Comparison of ENCODE assay signal across 25 cellular contexts in genomic region chr11:22331771-22332170, GRCh38. TPM values are rescaled to one million over a fixed set of nuclear protein-coding genes. Genes with fewer than 3 reads are reported as not detected.
DNase-seq lines count a peak whose midpoint lies in the region; ATAC-seq and TF ChIP-seq lines count a peak whose summit lies in the region.
"Had no signal": no experiment of that assay in that cellular context is flagged by ENCODE, and none has a peak within 500 bp of the region (broad histone marks: within the 10 kb centered on the region; RNA-seq: fewer than 3 reads in every experiment).

No MANE protein-coding gene starts in this region.

- H3K27me3 ChIP-seq in RWPE2 (ENCODE audit: insufficient read depth, poor library complexity, severe bottlenecking) (no peaks in the 10 kb centered on the region), neural cell (ENCODE audit: insufficient read depth, low read depth, low read length) (peaks cover 15% of the 10 kb centered on the region), suprapubic skin (peaks cover 10% of the 10 kb centered on the region)
- H3K27me3 ChIP-seq: testis had no signal

- 75% methylated on average over 4 of the region's 4 CpGs for WGBS in suprapubic skin

- TF ChIP-seq CTCF in LNCaP clone FGC (IDR thresholded peaks at IDR 0.05; ENCODE audit: control insufficient read depth, extremely low read depth, insufficient read depth) (peak; percentile 27), RWPE2 (IDR thresholded peaks at IDR 0.05; ENCODE audit: poor library complexity, severe bottlenecking) (peak; percentile 53), neural cell (IDR thresholded peaks at IDR 0.05; ENCODE audit: poor library complexity, severe bottlenecking) (peak; percentile 24), suprapubic skin (IDR thresholded peaks at IDR 0.05) (no peak)

- H3F3A ChIP-seq in neural cell (ENCODE audit: insufficient read depth, low read length, poor library complexity, severe bottlenecking), result no peaks in the 10 kb centered on the region

- no peak overlapping the region for H2AFZ ChIP-seq in neural cell (ENCODE audit: low read depth, low read length)
- H2AFZ ChIP-seq: GM23338 had no signal

- H3K4me3 ChIP-seq in LNCaP clone FGC (ENCODE audit: low read depth, low read length), result no peak overlapping the region
- H3K4me3 ChIP-seq in RWPE2 (ENCODE audit: severe bottlenecking), result no peak overlapping the region
- no peak overlapping the region for H3K4me3 ChIP-seq in neural cell (ENCODE audit: low read length)
- H3K4me3 ChIP-seq in suprapubic skin, result no peak overlapping the region
- H3K4me3 ChIP-seq: esophagus muscularis mucosa, GM23338, lung, testis had no signal

- H3K36me3 ChIP-seq in RWPE2 (ENCODE audit: low read depth) (no peaks in the 10 kb centered on the region), neural cell (ENCODE audit: insufficient read depth, low read length) (no peaks in the 10 kb centered on the region), suprapubic skin (no peaks in the 10 kb centered on the region)
- H3K36me3 ChIP-seq: esophagus muscularis mucosa had no signal

- H3K4me2 ChIP-seq in neural cell (ENCODE audit: low read length), result no peak overlapping the region
- H3K4me2 ChIP-seq: GM23338 had no signal

- ATAC-seq in RWPE2 (ENCODE audit: low read depth), result no peak
- ATAC-seq: GM23338 had no signal

- TF ChIP-seq RAD21 in neural cell (conservative IDR thresholded peaks at IDR 0.05), result no peak

- no peak for TF ChIP-seq POLR2A in suprapubic skin (IDR thresholded peaks at IDR 0.05)

- H3K9me2 ChIP-seq in neural cell (ENCODE audit: insufficient read depth, low read length), result no peaks in the 10 kb centered on the region

- no peak overlapping the region for H3K9ac ChIP-seq in neural cell (ENCODE audit: low read length)

- H3K79me2 ChIP-seq in neural cell (replicated peaks; ENCODE audit: insufficient read depth, low read length), result no peaks in the 10 kb centered on the region

- no peaks in the 10 kb centered on the region for H3K4me1 ChIP-seq in RWPE2 (ENCODE audit: insufficient read depth, poor library complexity, severe bottlenecking)
- H3K4me1 ChIP-seq in suprapubic skin, result no peaks in the 10 kb centered on the region
- H3K4me1 ChIP-seq: esophagus muscularis mucosa, testis had no signal

- no peak for TF ChIP-seq EP300 in neural cell (conservative IDR thresholded peaks at IDR 0.05; ENCODE audit: poor library complexity, severe bottlenecking)
- TF ChIP-seq EP300 in suprapubic skin (IDR thresholded peaks at IDR 0.05), result no peak

- peak; percentile 11 for DNase-seq in DMS53 (lab: John Stamatoyannopoulos, UW)
- no peak for DNase-seq in DMS53 treated with DMSO at 0.1 percent for 48 hours (lab: John Stamatoyannopoulos, UW; ENCODE audit: unreplicated experiment)
- DNase-seq in LNCaP clone FGC (ENCODE audit: low read depth), result no peak
- no peak for DNase-seq in RWPE2 (ENCODE audit: low spot score)
- DNase-seq in CD1c-positive myeloid dendritic cell (ENCODE audit: extremely low spot score), result no peak
- no peak for DNase-seq in suprapubic skin (ENCODE audit: low spot score in 2 of 2)
- no peak for DNase-seq in activated CD4-positive, alpha-beta T cell treated with anti-CD3 and anti-CD28 coated beads, Interleukin-2, amount 50 U/mL, for 4 hours
- DNase-seq: 8988T; activated CD4-positive, alpha-beta memory T cell treated with anti-CD3 and anti-CD28 coated beads for 36 hours; activated CD4-positive, CD25-positive, alpha-beta regulatory T cell; activated effector memory CD4-positive, alpha-beta T cell treated with anti-CD3 and anti-CD28 coated beads, Interleukin-2, amount 50 U/mL, for 16 hours; effector memory CD4-positive, alpha-beta T cell; IMR-90; kidney; NCI-H187 treated with DMSO at 0.1 percent for 48 hours; NCI-H345; NK-92 treated with Interleukin-12 subunit alpha and Interleukin-12 subunit beta, amount 100 ng/mL, for 24 hours; T1000; testis had no signal

- H3K27ac ChIP-seq in RWPE2 (ENCODE audit: poor library complexity, severe bottlenecking), result no peak overlapping the region
- no peak overlapping the region for H3K27ac ChIP-seq in neural cell (ENCODE audit: low read length)
- no peak overlapping the region for H3K27ac ChIP-seq in suprapubic skin
- H3K27ac ChIP-seq: esophagus muscularis mucosa, testis had no signal

- H3K9me3 ChIP-seq in RWPE2 (ENCODE audit: severe bottlenecking), result no peaks in the 10 kb centered on the region
- H3K9me3 ChIP-seq in neural cell (ENCODE audit: low read length), result no peaks in the 10 kb centered on the region
- no peaks in the 10 kb centered on the region for H3K9me3 ChIP-seq in suprapubic skin
- H3K9me3 ChIP-seq: esophagus muscularis mucosa, testis had no signal

- no peaks in the 10 kb centered on the region for H4K20me1 ChIP-seq in neural cell (ENCODE audit: insufficient read depth)

TF ChIP-seq in neural cell, 6 proteins besides CTCF, POLR2A, EP300 and RAD21:
- TF ChIP-seq MXI1 (conservative IDR thresholded peaks at IDR 0.05; ENCODE audit: poor library complexity, severe bottlenecking) (no peak), POLR2AphosphoS5 (IDR thresholded peaks at IDR 0.05) (no peak), TAF1 (IDR thresholded peaks at IDR 0.05; ENCODE audit: low read depth) (no peak), EZH2 (IDR thresholded peaks at IDR 0.05; ENCODE audit: borderline replicate concordance, insufficient read depth, low read length, poor library complexity, severe bottlenecking) (no peak), SMC3 (conservative IDR thresholded peaks at IDR 0.05; ENCODE audit: poor library complexity) (no peak), REST (IDR thresholded peaks at IDR 0.05; ENCODE audit: borderline replicate concordance) (no peak)
TF ChIP-seq in neural cell: peak in this region for 0.

RNA-seq across cellular contexts. Expression of gene SLC17A6, which starts 6.4 kb away (rescaled TPM):
- 3.3 and 4.3 TPM in 2 replicates for polyA plus RNA-seq in neural cell
- 7.3 and 7.5 TPM in 2 replicates for polyA minus RNA-seq in neural cell
- not detected for total RNA-seq in suprapubic skin
- total RNA-seq: activated CD4-positive, alpha-beta memory T cell treated with anti-CD3 and anti-CD28 coated beads for 36 hours; Daoy; esophagus muscularis mucosa; IMR-90; kidney; lung; skeletal muscle tissue; testis had no signal
- polyA plus RNA-seq: IMR-90, lung had no signal

Comparison
In these comparisons a context has a peak if more than half of its experiments do, and no peak if none do; other contexts are left out.
1. CTCF ChIP-seq: peak in LNCaP clone FGC (single experiment), RWPE2 (single experiment) and neural cell (single experiment); none in suprapubic skin (0 of 2).